ENCODE assay signal across 1 cellular context in genomic region chr1:18542351-18542750, GRCh38.
TF ChIP-seq lines count a peak whose summit lies in the region.

No MANE protein-coding gene starts in this region.

TF ChIP-seq in H1, 55 proteins besides CTCF, POLR2A, EP300 and RAD21 (continued from another document):
- TF ChIP-seq CHD7 (IDR thresholded peaks at IDR 0.05; ENCODE audit: insufficient replicate concordance, low read length): no peak
- no peak for TF ChIP-seq TEAD4 (IDR thresholded peaks at IDR 0.05; ENCODE audit: low read depth, low read length)
- no peak for TF ChIP-seq BACH1 (IDR thresholded peaks at IDR 0.05; ENCODE audit: low read length)
- peak; percentile 90 for TF ChIP-seq ASH2L (IDR thresholded peaks at IDR 0.05; ENCODE audit: low read length)
